Comparison of ENCODE assay signal across 21 cellular contexts in the genomic region with DNA sequence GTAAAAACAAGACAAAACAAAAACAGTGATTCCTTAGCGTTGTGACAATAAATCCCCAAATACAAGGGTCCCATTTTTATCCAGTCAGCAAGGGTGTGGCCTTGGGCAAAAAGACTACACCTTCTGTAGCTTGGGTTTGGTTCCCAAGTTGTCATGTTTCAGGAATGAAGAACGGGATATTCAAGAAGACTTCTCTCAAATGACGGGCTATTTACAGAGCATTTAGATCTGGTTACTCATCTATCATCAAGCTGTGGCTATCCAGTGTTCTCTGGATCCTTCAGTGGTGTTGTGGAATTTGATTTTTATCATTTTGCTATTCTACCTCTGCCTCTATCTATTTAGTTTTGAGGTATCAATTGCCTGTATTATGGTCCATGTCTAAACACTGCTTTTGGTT.
DNase-seq lines count a peak whose midpoint lies in the region; ATAC-seq and TF ChIP-seq lines count a peak whose summit lies in the region.
"Had no signal": no experiment of that assay in that cellular context is flagged by ENCODE, and none has a peak within 500 bp of the region (broad histone marks: within the 10 kb centered on the region; RNA-seq: fewer than 3 reads in every experiment).

No MANE protein-coding gene starts in this region.

- no peak for ATAC-seq in activated CD8-positive, alpha-beta T cell treated with anti-CD3 and anti-CD28 coated beads, Interleukin-2, amount 10 ng/mL, durations not matched to agents 7 days and 5 days
- ATAC-seq in GM21825 (IDR thresholded peaks at IDR 0.05; ENCODE audit: unreplicated experiment) = no peak
- ATAC-seq: activated CD4-positive, alpha-beta T cell treated with anti-CD3 and anti-CD28 coated beads for 36 hours; activated naive CD8-positive, alpha-beta T cell treated with anti-CD3 and anti-CD28 coated beads, Interleukin-2, amount 50 U/mL, for 24 hours had no signal

- H3K4me3 Mint-ChIP-seq in activated CD8-positive, alpha-beta T cell treated with anti-CD3 and anti-CD28 coated beads, Interleukin-2, amount 10 ng/mL, durations not matched to agents 7 days and 5 days = no peak overlapping the region
- no peak overlapping the region for H3K4me3 Mint-ChIP-seq in H9
- H3K4me3 Mint-ChIP-seq: activated CD4-positive, alpha-beta T cell treated with anti-CD3 and anti-CD28 coated beads for 36 hours; activated naive CD8-positive, alpha-beta T cell treated with anti-CD3 and anti-CD28 coated beads, Interleukin-2, amount 50 U/mL, for 24 hours; IgD-negative memory B cell; immature natural killer cell; mesothelial cell of epicardium; T-helper 1 cell treated with Interleukin-12 subunit alpha and Interleukin-12 subunit beta and Interleukin-4 antibody, amounts not matched to agents 30 μg/mL and 1 μg/mL, for 36 hours had no signal

- no peak overlapping the region for H3K4ac ChIP-seq in H9 (ENCODE audit: low read depth, low read length)

- H2BK15ac ChIP-seq in H9 (ENCODE audit: low read depth, low read length) = no peak overlapping the region

- H3K4me2 ChIP-seq in parathyroid adenoma (ENCODE audit: low read length) (peak overlapping the region; percentile 38), H9 (ENCODE audit: insufficient read depth, insufficient read length, low read length) (no peak overlapping the region)

- no peak overlapping the region for H3K4me3 ChIP-seq in parathyroid adenoma (ENCODE audit: low read depth, low read length)
- H3K4me3 ChIP-seq: dorsolateral prefrontal cortex, thyroid gland had no signal

- no peak overlapping the region for H3K27ac Mint-ChIP-seq in activated CD8-positive, alpha-beta T cell treated with anti-CD3 and anti-CD28 coated beads, Interleukin-2, amount 10 ng/mL, durations not matched to agents 7 days and 5 days
- no peak overlapping the region for H3K27ac Mint-ChIP-seq in H9
- H3K27ac Mint-ChIP-seq: activated CD4-positive, alpha-beta T cell treated with anti-CD3 and anti-CD28 coated beads for 36 hours; activated naive CD8-positive, alpha-beta T cell treated with anti-CD3 and anti-CD28 coated beads, Interleukin-2, amount 50 U/mL, for 24 hours; IgD-negative memory B cell; immature natural killer cell; mesothelial cell of epicardium; T-helper 1 cell treated with Interleukin-12 subunit alpha and Interleukin-12 subunit beta and Interleukin-4 antibody, amounts not matched to agents 30 μg/mL and 1 μg/mL, for 36 hours had no signal

- no peaks in the 10 kb centered on the region for H3K4me1 Mint-ChIP-seq in activated CD8-positive, alpha-beta T cell treated with anti-CD3 and anti-CD28 coated beads, Interleukin-2, amount 10 ng/mL, durations not matched to agents 7 days and 5 days (ENCODE audit: low read depth)
- H3K4me1 Mint-ChIP-seq in H9 = peaks cover 13 to 14% of the 10 kb centered on the region in 2 experiments
- H3K4me1 Mint-ChIP-seq: activated CD4-positive, alpha-beta T cell treated with anti-CD3 and anti-CD28 coated beads for 36 hours; activated naive CD8-positive, alpha-beta T cell treated with anti-CD3 and anti-CD28 coated beads, Interleukin-2, amount 50 U/mL, for 24 hours; IgD-negative memory B cell; immature natural killer cell had no signal

- CTCF ChIA-PET in activated CD8-positive, alpha-beta T cell treated with anti-CD3 and anti-CD28 coated beads, Interleukin-2, amount 10 ng/mL, durations not matched to agents 7 days and 5 days (lab: Charles Lee) = interaction anchor here (2.5 kb wide), 1 partner anchor 11 kb away, joined by 17 read pairs; no protein-coding TSS in a partner anchor

- H2BK12ac ChIP-seq in H9 (ENCODE audit: insufficient read length, low read depth, low read length) = no peak overlapping the region

- no peak overlapping the region for H3K18ac ChIP-seq in H9 (ENCODE audit: insufficient read length, low read depth, low read length)

- no peak overlapping the region for H3K14ac ChIP-seq in H9 (ENCODE audit: insufficient read depth, low read length)

- no peak overlapping the region for H3K56ac ChIP-seq in H9 (ENCODE audit: insufficient read length, low read depth, low read length)

- POLR2A ChIA-PET in activated CD8-positive, alpha-beta T cell treated with anti-CD3 and anti-CD28 coated beads, Interleukin-2, amount 10 ng/mL, durations not matched to agents 7 days and 5 days (lab: Charles Lee) = no interaction called here

- no peaks in the 10 kb centered on the region for H3K4me1 ChIP-seq in parathyroid adenoma
- H3K4me1 ChIP-seq in H9 (ENCODE audit: insufficient read depth, low read length) = peaks cover 3% of the 10 kb centered on the region; the same call in 1 of the 2 replicates
- H3K4me1 ChIP-seq: thyroid gland had no signal

- peak; percentile 92 for DNase-seq in EH (ENCODE audit: low read depth)
- peak; percentile 63 for DNase-seq in M059J (ENCODE audit: low read depth)
- peak; percentile 88 for DNase-seq in dedifferentiated amniotic fluid mesenchymal stem cell (ENCODE audit: extremely low spot score)
- no peak for DNase-seq in activated CD8-positive, alpha-beta T cell treated with anti-CD3 and anti-CD28 coated beads, Interleukin-2, amount 10 ng/mL, durations not matched to agents 7 days and 5 days
- no peak for DNase-seq in H9
- DNase-seq in activated naive CD4-positive, alpha-beta T cell (lab: John Stamatoyannopoulos, UW) = no peak
- DNase-seq: activated CD4-positive, alpha-beta T cell treated with anti-CD3 and anti-CD28 coated beads for 36 hours; activated naive CD8-positive, alpha-beta T cell treated with anti-CD3 and anti-CD28 coated beads, Interleukin-2, amount 50 U/mL, for 24 hours; C1 segment of cervical spinal cord; DND-41; dorsolateral prefrontal cortex; immature natural killer cell; NCI-H1417 treated with DMSO at 0.1 percent for 48 hours; NCI-H510A treated with DMSO at 0.1 percent for 48 hours; OCI-M1; thyroid gland had no signal

- H4K20me1 ChIP-seq in H9 (ENCODE audit: control insufficient read depth, insufficient read depth, insufficient read length) = no peaks in the 10 kb centered on the region

- H3K79me2 ChIP-seq in parathyroid adenoma (no peaks in the 10 kb centered on the region), H9 (ENCODE audit: insufficient read depth, low read length) (no peaks in the 10 kb centered on the region)

- no peak overlapping the region for H4K5ac ChIP-seq in H9 (ENCODE audit: insufficient read length, low read depth, low read length)

- no peak overlapping the region for H2AK5ac ChIP-seq in H9 (ENCODE audit: insufficient read length, low read length)

- H3K9ac ChIP-seq in parathyroid adenoma (no peak overlapping the region), H9 (ENCODE audit: extremely low read depth, insufficient read length, low read length) (no peak overlapping the region)

- H3K36me3 Mint-ChIP-seq in activated CD8-positive, alpha-beta T cell treated with anti-CD3 and anti-CD28 coated beads, Interleukin-2, amount 10 ng/mL, durations not matched to agents 7 days and 5 days (ENCODE audit: low read depth) = no peaks in the 10 kb centered on the region
- H3K36me3 Mint-ChIP-seq in H9 (ENCODE audit: insufficient read depth in 1 of 3, low read depth in 3 of 3) = no peaks in the 10 kb centered on the region
- H3K36me3 Mint-ChIP-seq: IgD-negative memory B cell, immature natural killer cell, mesothelial cell of epicardium had no signal

- WGBS in H9 (ENCODE audit: extremely low coverage, insufficient read length, low lambda C conversion rate) = no CpG with 5 or more reads among the region's 3 CpGs

- no peak overlapping the region for H2BK120ac ChIP-seq in H9 (ENCODE audit: low read depth, low read length, poor library complexity, severe bottlenecking)

- no peaks in the 10 kb centered on the region for H3K23me2 ChIP-seq in H9 (ENCODE audit: insufficient read length, low read depth, low read length, poor library complexity, severe bottlenecking)

- no peaks in the 10 kb centered on the region for H3K27me3 ChIP-seq in parathyroid adenoma (ENCODE audit: control insufficient read depth, insufficient read depth, low read length)
- H3K27me3 ChIP-seq in H9 (ENCODE audit: insufficient read depth, low read length) = no peaks in the 10 kb centered on the region
- H3K27me3 ChIP-seq: thyroid gland had no signal

- H3K23ac ChIP-seq in H9 (ENCODE audit: insufficient read length, low read depth, low read length) = no peak overlapping the region

- H3K36me3 ChIP-seq in parathyroid adenoma (ENCODE audit: control insufficient read depth, insufficient read depth, low read length) = no peaks in the 10 kb centered on the region
- H3K36me3 ChIP-seq: thyroid gland had no signal

- H3K79me1 ChIP-seq in H9 (ENCODE audit: insufficient read depth, low read depth, low read length, poor library complexity, severe bottlenecking) = no peaks in the 10 kb centered on the region

- H3T11ph ChIP-seq in H9 (ENCODE audit: low read length) = no peak overlapping the region

- TF ChIP-seq CTCF in parathyroid adenoma (IDR thresholded peaks at IDR 0.05) (no peak), H9 (conservative IDR thresholded peaks at IDR 0.05) (no peak)

- H4K8ac ChIP-seq in H9 (replicated peaks; ENCODE audit: insufficient read length, low read depth, low read length) = no peak overlapping the region

- H3K27ac ChIP-seq in parathyroid adenoma (no peak overlapping the region), H9 (ENCODE audit: insufficient read length, low read depth, low read length) (no peak overlapping the region)
- H3K27ac ChIP-seq: dorsolateral prefrontal cortex, thyroid gland had no signal

- H3K27me3 Mint-ChIP-seq in activated CD8-positive, alpha-beta T cell treated with anti-CD3 and anti-CD28 coated beads, Interleukin-2, amount 10 ng/mL, durations not matched to agents 7 days and 5 days (ENCODE audit: low read depth) = no peaks in the 10 kb centered on the region
- no peaks in the 10 kb centered on the region for H3K27me3 Mint-ChIP-seq in H9 (ENCODE audit: low read depth)
- H3K27me3 Mint-ChIP-seq: activated naive CD8-positive, alpha-beta T cell treated with anti-CD3 and anti-CD28 coated beads, Interleukin-2, amount 50 U/mL, for 24 hours; IgD-negative memory B cell had no signal

- no peak overlapping the region for H2AFZ ChIP-seq in parathyroid adenoma
- H2AFZ ChIP-seq in H9 (ENCODE audit: low read length) = no peak overlapping the region

- no peak overlapping the region for H2BK5ac ChIP-seq in H9 (ENCODE audit: insufficient read length, low read length)

- H3K9me3 ChIP-seq in parathyroid adenoma (ENCODE audit: control insufficient read depth, low read length) (no peaks in the 10 kb centered on the region), H9 (ENCODE audit: control insufficient read depth, low read depth, low read length) (no peaks in the 10 kb centered on the region)
- H3K9me3 ChIP-seq: thyroid gland had no signal

- H4K91ac ChIP-seq in H9 (ENCODE audit: insufficient read length, low read depth, low read length) = no peak overlapping the region

- H3K9me3 Mint-ChIP-seq in activated CD8-positive, alpha-beta T cell treated with anti-CD3 and anti-CD28 coated beads, Interleukin-2, amount 10 ng/mL, durations not matched to agents 7 days and 5 days (ENCODE audit: insufficient read depth) = no peaks in the 10 kb centered on the region
- H3K9me3 Mint-ChIP-seq in H9 = no peaks in the 10 kb centered on the region
- H3K9me3 Mint-ChIP-seq: activated naive CD8-positive, alpha-beta T cell treated with anti-CD3 and anti-CD28 coated beads, Interleukin-2, amount 50 U/mL, for 24 hours; mesothelial cell of epicardium; T-helper 1 cell treated with Interleukin-12 subunit alpha and Interleukin-12 subunit beta and Interleukin-4 antibody, amounts not matched to agents 30 μg/mL and 1 μg/mL, for 36 hours had no signal

- no peak overlapping the region for H2BK20ac ChIP-seq in H9 (ENCODE audit: low read depth, low read length, poor library complexity, severe bottlenecking)

Comparison
In these comparisons a context has a peak if more than half of its experiments do, and no peak if none do; other contexts are left out.
1. DNase-seq: peak in EH (single experiment), M059J (single experiment) and dedifferentiated amniotic fluid mesenchymal stem cell (single experiment); none in activated CD8-positive, alpha-beta T cell treated with anti-CD3 and anti-CD28 coated beads, Interleukin-2, amount 10 ng/mL, durations not matched to agents 7 days and 5 days (single experiment), H9 (single experiment) and activated naive CD4-positive, alpha-beta T cell (0 of 4).